Comparison of ENCODE assay signal across 8 cellular contexts in genomic region chr2:177147093-177147694, GRCh38.
DNase-seq lines count a peak whose midpoint lies in the region; ATAC-seq, FAIRE-seq and TF ChIP-seq lines count a peak whose summit lies in the region.

No MANE protein-coding gene starts in this region.

- no peak overlapping the region for H3K4me2 ChIP-seq in keratinocyte (ENCODE audit: control insufficient read depth, extremely low read depth, insufficient read depth, low read depth, low read length)

- H4K20me1 ChIP-seq in keratinocyte (ENCODE audit: control insufficient read depth, extremely low read depth, insufficient read depth, low read length) = no peaks in the 10 kb centered on the region

- H3K9ac ChIP-seq in keratinocyte (ENCODE audit: control insufficient read depth, extremely low read depth, insufficient read depth, low read length) = no peak overlapping the region

- H3K27ac ChIP-seq in keratinocyte (ENCODE audit: control insufficient read depth, insufficient read depth, low read length) (no peak overlapping the region), transverse colon (no peak overlapping the region)

- no peaks in the 10 kb centered on the region for H3K9me1 ChIP-seq in keratinocyte (ENCODE audit: control insufficient read depth, extremely low read depth, insufficient read depth, low read length)

- dilution Hi-C loops in keratinocyte (cut with MboI; ENCODE audit: extremely low pct_ligation_motif_present, low sequenced_read_pairs) = loop anchor here (25.0 kb wide), 1 partner anchor 310 kb away; no protein-coding TSS in a partner anchor

- peaks cover 16% of the 10 kb centered on the region for H3K27me3 ChIP-seq in keratinocyte (ENCODE audit: control insufficient read depth, extremely low read depth, insufficient read depth, low read length)
- peaks cover 23% of the 10 kb centered on the region for H3K27me3 ChIP-seq in transverse colon

- H3K4me3 ChIP-seq in astrocyte of the cerebellum (ENCODE audit: low read depth, low read length) (no peak overlapping the region), keratinocyte (ENCODE audit: control insufficient read depth in 2 of 3, extremely low read depth in 1 of 3, insufficient read depth in 2 of 3, low read depth in 1 of 3, low read length in 3 of 3) (no peak overlapping the region), transverse colon (no peak overlapping the region)

- DNase-seq in Ammon's horn (ENCODE audit: low spot score) (peak; percentile 69), GM12891 (ENCODE audit: insufficient read length, low spot score) (no peak), NCI-H345 treated with DMSO at 0.1 percent for 48 hours (lab: John Stamatoyannopoulos, UW; ENCODE audit: unreplicated experiment) (peak; percentile 67), astrocyte of the cerebellum (ENCODE audit: low read depth) (peak; percentile 50), keratinocyte (ENCODE audit: low read depth, low spot score) (no peak), transverse colon (no peak)
- no peak for DNase-seq in effector CD4-positive, alpha-beta T cell

- H3K4me1 ChIP-seq in keratinocyte (ENCODE audit: control insufficient read depth, extremely low read depth, insufficient read depth, low read length) (peaks cover 11% of the 10 kb centered on the region), transverse colon (peaks cover 0 to 11% (median 9%) of the 10 kb centered on the region in 4 donors)

- TF ChIP-seq EP300 in transverse colon (IDR thresholded peaks at IDR 0.05; ENCODE audit: low read depth) = no peak

- TF ChIP-seq POLR2A in GM12891 (IDR thresholded peaks at IDR 0.05; ENCODE audit: low read depth, low read length) (no peak), transverse colon (IDR thresholded peaks at IDR 0.05) (no peak)

- intact Hi-C loops in transverse colon (cut with DNase I; ENCODE audit: low total_unique reads) = loop anchor here (5.0 to 10.0 kb wide), 2 partner anchors 492 to 1010 kb away; no protein-coding TSS in a partner anchor

- H3K9me3 ChIP-seq in keratinocyte (ENCODE audit: control insufficient read depth, low read depth, low read length) = no peaks in the 10 kb centered on the region
- H3K9me3 ChIP-seq in transverse colon = no peaks in the 10 kb centered on the region

- no peaks in the 10 kb centered on the region for H3K79me2 ChIP-seq in keratinocyte (ENCODE audit: control insufficient read depth, insufficient read depth, low read length)

- in situ Hi-C loops in astrocyte of the cerebellum (cut with HindIII; ENCODE audit: low sequenced_read_pairs) (loop anchor here (25.0 kb wide), 2 partner anchors 485 to 1035 kb away; partner anchors contain the start of genes HOXD10, HOXD11 and HOXD9), transverse colon (cut with MboI; ENCODE audit: low pct_ligation_motif_present in 1 of 4, low pct_unique_long_range_greater_than_20kb in 1 of 4, low sequenced_read_pairs in 3 of 4) (loop anchor here (25.0 kb wide), 4 partner anchors 310 to 1035 kb away; partner anchors contain the start of genes HOXD10 (in 2 of the 4), HOXD11 (in 2 of the 4) and HOXD9 (in 2 of the 4))

- no peak overlapping the region for H2AFZ ChIP-seq in keratinocyte (ENCODE audit: control insufficient read depth, low read length)

- ATAC-seq in HG03135 (IDR thresholded peaks at IDR 0.05; ENCODE audit: unreplicated experiment) = peak; percentile 58

- FAIRE-seq in GM12891 (lab: Jason Lieb, UNC) (peak; percentile 26), keratinocyte (lab: Jason Lieb, UNC) (no peak)

- TF ChIP-seq CTCF in astrocyte of the cerebellum (IDR thresholded peaks at IDR 0.05; ENCODE audit: low read depth, low read length, missing control alignments) = peak; percentile 54
- peak in 2 of 3 experiments; percentile 35 to 44 for TF ChIP-seq CTCF in keratinocyte (optimal IDR thresholded peaks at IDR 0.05 in 1 of 3, IDR thresholded peaks at IDR 0.05 in 1 of 3, conservative IDR thresholded peaks at IDR 0.05 in 1 of 3; ENCODE audit: extremely low read depth in 1 of 3, insufficient read depth in 2 of 3, low read length in 3 of 3)
- peak; percentile 62 to 80 (median 63) for TF ChIP-seq CTCF in transverse colon (IDR thresholded peaks at IDR 0.05)

- H3K36me3 ChIP-seq in keratinocyte (ENCODE audit: control insufficient read depth in 2 of 2, extremely low read depth in 1 of 2, insufficient read depth in 2 of 2, low read length in 2 of 2) (no peaks in the 10 kb centered on the region), transverse colon (no peaks in the 10 kb centered on the region)

- WGBS in transverse colon (ENCODE audit: low coverage in 1 of 2), 2 donors = 2 to 3% methylated on average over 2 of the region's 2 CpGs

TF ChIP-seq in GM12891, 5 proteins besides CTCF, POLR2A, EP300 and RAD21:
- TF ChIP-seq PAX5 (IDR thresholded peaks at IDR 0.05; ENCODE audit: insufficient read depth, low read length, severe bottlenecking) (no peak), POLR2AphosphoS5 (IDR thresholded peaks at IDR 0.05; ENCODE audit: low read depth, low read length) (no peak), SPI1 (IDR thresholded peaks at IDR 0.05; ENCODE audit: low read depth, low read length) (no peak), POU2F2 (IDR thresholded peaks at IDR 0.05; ENCODE audit: low read depth, low read length) (no peak), TAF1 (IDR thresholded peaks at IDR 0.05; ENCODE audit: low read depth, low read length) (no peak)

Comparison
In these comparisons a context has a peak if more than half of its experiments do, and no peak if none do; other contexts are left out.
1. DNase-seq: peak in Ammon's horn (single experiment), NCI-H345 treated with DMSO at 0.1 percent for 48 hours (single experiment) and astrocyte of the cerebellum (single experiment); none in GM12891 (single experiment), keratinocyte (single experiment), transverse colon (single experiment) and effector CD4-positive, alpha-beta T cell (single experiment).
2. Peak in every context shown above with its lines, with median percentiles within 50 percentile points of each other: CTCF ChIP-seq.